Comparison of ENCODE assay signal across 8 cellular contexts in genomic region chr14:63542231-63542999, GRCh38. TPM values are rescaled to one million over a fixed set of nuclear protein-coding genes. Genes with fewer than 3 reads are reported as not detected.
DNase-seq lines count a peak whose midpoint lies in the region; FAIRE-seq and TF ChIP-seq lines count a peak whose summit lies in the region.

No MANE protein-coding gene starts in this region.

- H3K9me3 Mint-ChIP-seq in astrocyte (ENCODE audit: unreplicated experiment), result no peaks in the 10 kb centered on the region

- FAIRE-seq in astrocyte (lab: Jason Lieb, UNC), result no peak

- DNase-seq in NCI-H1417 (lab: John Stamatoyannopoulos, UW) (peak; percentile 34 to 60 (median 54)), NCI-H1417 treated with DMSO at 0.1 percent for 48 hours (lab: John Stamatoyannopoulos, UW) (no peak), HAP-1 (ENCODE audit: low spot score in 2 of 2) (peak in 1 of 2 experiments; percentile 36), NCI-H2171 treated with DMSO at 0.1 percent for 48 hours (lab: John Stamatoyannopoulos, UW) (peak; percentile 42), astrocyte (ENCODE audit: low read depth) (no peak), NCI-H1930 (lab: John Stamatoyannopoulos, UW) (no peak)

- H3K27me3 ChIP-seq in HAP-1 (ENCODE audit: low read depth) (no peaks in the 10 kb centered on the region), astrocyte (ENCODE audit: insufficient read depth, low read length) (no peaks in the 10 kb centered on the region), iPS-15b (ENCODE audit: control insufficient read depth, insufficient read depth, low read length) (no peaks in the 10 kb centered on the region)

- H2AFZ ChIP-seq in astrocyte (ENCODE audit: low read depth, low read length), result peak overlapping the region; percentile 83

- in situ Hi-C loops in HAP-1 (cut with MboI; ENCODE audit: low sequenced_read_pairs), result no loop called here

- TF ChIP-seq CTCF in astrocyte (IDR thresholded peaks at IDR 0.05; ENCODE audit: insufficient read depth, low read depth, low read length), result no peak

- H3K4me3 Mint-ChIP-seq in astrocyte (ENCODE audit: unreplicated experiment), result peak overlapping the region; percentile 91

- H3K4me1 Mint-ChIP-seq in astrocyte (ENCODE audit: low read depth, unreplicated experiment), result peaks cover 7% of the 10 kb centered on the region

- H3K36me3 Mint-ChIP-seq in astrocyte (ENCODE audit: low read depth, unreplicated experiment), result peaks cover 4% of the 10 kb centered on the region

- peak overlapping the region; percentile 65 for H3K27ac ChIP-seq in astrocyte (ENCODE audit: low read depth, low read length)
- peak overlapping the region; percentile 79 to 96 (median 93) for H3K27ac ChIP-seq in skin epidermis

- H3K27me3 Mint-ChIP-seq in astrocyte (ENCODE audit: low read depth, unreplicated experiment), result no peaks in the 10 kb centered on the region

- H3K4me3 ChIP-seq in HAP-1 (peak overlapping the region; percentile 97), astrocyte (ENCODE audit: insufficient read depth, low read depth, low read length) (peak overlapping the region; percentile 97), iPS-15b (ENCODE audit: low read depth, low read length) (peak overlapping the region; percentile 76), skin epidermis (peak overlapping the region; percentile 77 to 98 (median 93))

- H3K9me3 ChIP-seq in HAP-1 (no peaks in the 10 kb centered on the region; the same call in 1 of the 2 replicates), astrocyte (ENCODE audit: insufficient read depth, low read depth, low read length) (no peaks in the 10 kb centered on the region), iPS-15b (ENCODE audit: control insufficient read depth, insufficient read depth, low read length) (no peaks in the 10 kb centered on the region)

- H3K4me1 ChIP-seq in HAP-1, result peaks cover 17% of the 10 kb centered on the region
- H3K4me1 ChIP-seq in astrocyte (ENCODE audit: insufficient read depth, low read length), result peaks cover 4% of the 10 kb centered on the region
- no peaks in the 10 kb centered on the region for H3K4me1 ChIP-seq in iPS-15b (ENCODE audit: control insufficient read depth, insufficient read depth, low read length)

- H4K20me1 ChIP-seq in astrocyte (ENCODE audit: insufficient read depth, low read length), result peaks cover 36% of the 10 kb centered on the region

- peak overlapping the region; percentile 99 for H3K4me2 ChIP-seq in astrocyte (ENCODE audit: low read length)

- H3K9ac ChIP-seq in astrocyte (ENCODE audit: low read length) (peak overlapping the region; percentile 95), iPS-15b (ENCODE audit: low read depth, low read length) (peak overlapping the region; percentile 83)

- peak overlapping the region; percentile 69 for H3K27ac Mint-ChIP-seq in astrocyte (ENCODE audit: unreplicated experiment)

- peaks cover 48% of the 10 kb centered on the region for H3K79me2 ChIP-seq in astrocyte (ENCODE audit: insufficient read depth, low read length)

- H3K36me3 ChIP-seq in HAP-1 (replicated peaks), result peaks cover 28% of the 10 kb centered on the region
- peaks cover 12% of the 10 kb centered on the region for H3K36me3 ChIP-seq in astrocyte (ENCODE audit: insufficient read depth, low read length)
- peaks cover 11% of the 10 kb centered on the region for H3K36me3 ChIP-seq in iPS-15b (ENCODE audit: control insufficient read depth, insufficient read depth, low read length)

RNA-seq across cellular contexts. Expression of gene PPP2R5E, which starts 0.8 kb away (rescaled TPM):
- total RNA-seq in astrocyte, result 60.2 and 69.3 TPM in 2 replicates

Comparison
In these comparisons a context has a peak if more than half of its experiments do, and no peak if none do; other contexts are left out.
1. DNase-seq: peak in NCI-H1417 (3 of 3) and NCI-H2171 treated with DMSO at 0.1 percent for 48 hours (single experiment); none in NCI-H1417 treated with DMSO at 0.1 percent for 48 hours (single experiment), astrocyte (single experiment) and NCI-H1930 (0 of 2).
2. Peak in every context shown above with its lines, with median percentiles within 50 percentile points of each other: H3K4me3 ChIP-seq.